Comparison of ENCODE assay signal across 27 cellular contexts in the genomic region with DNA sequence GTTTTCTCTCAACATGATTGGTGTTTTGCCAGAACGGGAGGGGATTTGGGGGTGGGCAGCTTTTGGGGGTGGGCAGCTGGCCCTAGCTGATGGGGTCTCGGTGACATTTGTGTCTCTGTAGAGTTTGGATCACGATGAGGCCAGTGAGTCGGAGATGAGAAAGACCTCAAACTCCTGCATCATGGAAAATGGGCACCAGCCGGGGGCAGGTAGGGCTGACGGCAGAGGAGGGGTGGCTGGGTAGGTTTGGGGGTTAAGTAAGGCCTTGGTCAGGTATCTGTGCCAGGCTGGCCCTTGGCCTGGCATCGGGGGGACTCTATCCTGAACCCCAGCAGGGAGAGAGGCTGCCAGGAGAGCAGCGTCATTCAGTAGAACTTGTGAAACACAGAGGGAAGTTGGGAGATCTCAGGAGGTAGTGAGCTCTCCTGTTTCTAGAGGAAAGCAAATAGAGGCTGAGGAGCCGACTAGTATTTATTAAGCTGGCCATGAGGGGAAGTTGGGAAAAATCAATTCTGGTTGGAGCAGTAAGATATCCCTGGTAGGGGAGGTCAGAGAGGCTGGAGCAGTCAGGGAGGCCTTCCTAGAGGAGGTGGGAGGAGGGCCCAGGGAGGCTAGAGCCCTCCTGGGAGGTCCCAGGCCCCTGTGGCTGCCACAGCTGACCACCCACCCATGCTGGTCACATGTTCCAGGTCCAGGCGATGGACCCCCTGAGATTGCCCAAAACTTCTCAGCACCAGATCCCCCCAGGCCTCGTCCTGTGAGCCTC. TPM values are rescaled to one million over a fixed set of nuclear protein-coding genes. Genes with fewer than 3 reads are reported as not detected.
"Had no signal": no experiment of that assay in that cellular context is flagged by ENCODE, and none has a peak within 500 bp of the region (broad histone marks: within the 10 kb centered on the region; RNA-seq: fewer than 3 reads in every experiment).

No MANE protein-coding gene starts in this region.

- FAIRE-seq: frontal cortex, TTC549 had no signal

- H3K9me3 Mint-ChIP-seq: activated naive CD4-positive, alpha-beta T cell treated with anti-CD3 and anti-CD28 coated beads, Interleukin-2, amount 50 U/mL, for 72 hours; activated T-cell treated with anti-CD3 and anti-CD28 coated beads, Interleukin-2, amount 50 U/mL, for 24 hours; activated T-helper 17 cell treated with anti-CD3 and anti-CD28 coated beads, Interleukin-2, amount 50 U/mL, for 72 hours; brain; naive thymus-derived CD4-positive, alpha-beta T cell; T-helper 2 cell treated with Interferon-gamma antibody and Interleukin-4, amounts not matched to agents 5 μg/mL and 100 μg/mL, for 36 hours had no signal

- H3K4me1 ChIP-seq: sigmoid colon, testis had no signal

- H3K4me1 Mint-ChIP-seq: activated T-helper 17 cell treated with anti-CD3 and anti-CD28 coated beads, Interleukin-2, amount 50 U/mL, for 72 hours; brain had no signal

- H3K9me3 ChIP-seq: heart left ventricle, lower lobe of right lung, sigmoid colon, testis, upper lobe of right lung had no signal

- H3K4me3 ChIP-seq: heart left ventricle, lower lobe of right lung, sigmoid colon, testis, upper lobe of right lung had no signal

- DNase-seq: activated CD4-positive, alpha-beta T cell treated with anti-CD3 and anti-CD28 coated beads for 1 hour; activated CD4-positive, alpha-beta T cell treated with anti-CD3 and anti-CD28 coated beads, Interleukin-2, amount 50 U/mL, for 1 hour; activated CD8-positive, alpha-beta memory T cell treated with anti-CD3 and anti-CD28 coated beads for 24 hours; activated CD8-positive, alpha-beta memory T cell treated with anti-CD3 and anti-CD28 coated beads, Interleukin-2, amount 50 U/mL, for 4 hours; activated T-cell treated with anti-CD3 and anti-CD28 coated beads, Interleukin-2, amount 50 U/mL, for 24 hours; aorta; central memory CD4-positive, alpha-beta T cell; effector memory CD4-positive, alpha-beta T cell; heart left ventricle; left colon; lower lobe of right lung; mesendoderm; naive thymus-derived CD4-positive, alpha-beta T cell; sigmoid colon; stimulated activated CD4-positive, alpha-beta T cell treated with anti-CD3 and anti-CD28 coated beads, Interleukin-2, amount 100 ng/mL, for 48 hours; stimulated activated naive CD4-positive, alpha-beta T cell; testis; upper lobe of right lung had no signal

- ATAC-seq: activated naive CD4-positive, alpha-beta T cell treated with anti-CD3 and anti-CD28 coated beads, Interleukin-2, amount 50 U/mL, for 72 hours; activated T-helper 17 cell treated with anti-CD3 and anti-CD28 coated beads, Interleukin-2, amount 50 U/mL, for 72 hours; left colon; naive thymus-derived CD4-positive, alpha-beta T cell had no signal

- H3K36me3 ChIP-seq: heart left ventricle, lower lobe of right lung, sigmoid colon, upper lobe of right lung, WERI-Rb-1 had no signal

- H3K27ac ChIP-seq: testis, upper lobe of right lung, WERI-Rb-1 had no signal

- H3K36me3 Mint-ChIP-seq: activated naive CD4-positive, alpha-beta T cell treated with anti-CD3 and anti-CD28 coated beads, Interleukin-2, amount 50 U/mL, for 72 hours; brain; naive thymus-derived CD4-positive, alpha-beta T cell had no signal

- H3K4me3 Mint-ChIP-seq: activated T-cell treated with anti-CD3 and anti-CD28 coated beads, Interleukin-2, amount 50 U/mL, for 24 hours; activated T-helper 17 cell treated with anti-CD3 and anti-CD28 coated beads, Interleukin-2, amount 50 U/mL, for 72 hours; T-helper 2 cell treated with Interferon-gamma antibody and Interleukin-4, amounts not matched to agents 5 μg/mL and 100 μg/mL, for 36 hours had no signal

- H3K27me3 ChIP-seq: heart left ventricle, sigmoid colon, testis, upper lobe of right lung had no signal

- H3K27ac Mint-ChIP-seq: activated naive CD4-positive, alpha-beta T cell treated with anti-CD3 and anti-CD28 coated beads, Interleukin-2, amount 50 U/mL, for 72 hours; activated T-cell treated with anti-CD3 and anti-CD28 coated beads, Interleukin-2, amount 50 U/mL, for 24 hours; activated T-helper 17 cell treated with anti-CD3 and anti-CD28 coated beads, Interleukin-2, amount 50 U/mL, for 72 hours; naive thymus-derived CD4-positive, alpha-beta T cell; T-helper 2 cell treated with Interferon-gamma antibody and Interleukin-4, amounts not matched to agents 5 μg/mL and 100 μg/mL, for 36 hours had no signal

RNA-seq across cellular contexts. Expression of a gene that starts 8.1 kb away (rescaled TPM):
- total RNA-seq: activated naive CD4-positive, alpha-beta T cell treated with anti-CD3 and anti-CD28 coated beads, Interleukin-2, amount 50 U/mL, for 72 hours; activated T-helper 17 cell treated with anti-CD3 and anti-CD28 coated beads, Interleukin-2, amount 50 U/mL, for 72 hours; dermis microvascular lymphatic vessel endothelial cell; naive thymus-derived CD4-positive, alpha-beta T cell had no signal

RNA-seq across cellular contexts. Expression of a gene that starts 32.0 kb away (rescaled TPM):
- total RNA-seq: activated naive CD4-positive, alpha-beta T cell treated with anti-CD3 and anti-CD28 coated beads, Interleukin-2, amount 50 U/mL, for 72 hours; activated T-helper 17 cell treated with anti-CD3 and anti-CD28 coated beads, Interleukin-2, amount 50 U/mL, for 72 hours; aorta; dermis microvascular lymphatic vessel endothelial cell; frontal cortex; heart left ventricle; naive thymus-derived CD4-positive, alpha-beta T cell had no signal

RNA-seq across cellular contexts. Expression of a gene that starts 49.1 kb away (rescaled TPM):
- total RNA-seq: aorta, dermis microvascular lymphatic vessel endothelial cell, frontal cortex, renal cortical epithelial cell had no signal
